In the genomic region with DNA sequence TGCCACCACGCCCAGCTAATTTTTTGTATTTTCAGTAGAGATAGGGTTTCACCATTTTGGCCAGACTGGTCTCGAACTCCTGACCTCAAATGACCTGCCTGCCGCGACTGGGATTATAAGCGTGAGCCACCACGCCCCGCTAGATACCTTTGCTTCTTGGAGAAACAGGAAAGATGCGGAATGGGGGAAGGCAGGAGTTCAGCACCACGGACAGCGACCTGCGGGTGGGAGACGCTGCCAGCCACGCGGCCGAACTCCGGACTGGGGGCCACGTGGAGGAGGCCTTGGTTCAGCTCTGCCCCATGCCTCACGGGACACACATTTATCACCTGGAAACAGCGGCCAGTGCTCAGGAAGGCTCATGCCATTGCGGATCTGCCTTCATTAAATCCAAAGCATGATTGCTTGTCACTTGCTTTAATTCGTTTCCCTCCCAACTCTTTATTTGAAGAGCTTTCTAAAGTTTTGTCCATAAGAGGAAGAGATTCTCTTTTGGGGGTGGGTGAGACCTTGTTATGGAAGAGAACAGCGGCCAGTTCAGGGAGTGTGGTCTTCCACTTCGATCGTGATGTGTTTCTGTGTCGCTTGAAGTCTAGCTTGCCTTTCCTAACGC, we compare ENCODE assay signal across 1 cellular context.
TF ChIP-seq lines count a peak whose summit lies in the region.

No MANE protein-coding gene starts in this region.

TF ChIP-seq in HepG2, 621 proteins besides CTCF, POLR2A, EP300 and RAD21 (continued from another document and continues in another):
- TF ChIP-seq, protein P1, sequence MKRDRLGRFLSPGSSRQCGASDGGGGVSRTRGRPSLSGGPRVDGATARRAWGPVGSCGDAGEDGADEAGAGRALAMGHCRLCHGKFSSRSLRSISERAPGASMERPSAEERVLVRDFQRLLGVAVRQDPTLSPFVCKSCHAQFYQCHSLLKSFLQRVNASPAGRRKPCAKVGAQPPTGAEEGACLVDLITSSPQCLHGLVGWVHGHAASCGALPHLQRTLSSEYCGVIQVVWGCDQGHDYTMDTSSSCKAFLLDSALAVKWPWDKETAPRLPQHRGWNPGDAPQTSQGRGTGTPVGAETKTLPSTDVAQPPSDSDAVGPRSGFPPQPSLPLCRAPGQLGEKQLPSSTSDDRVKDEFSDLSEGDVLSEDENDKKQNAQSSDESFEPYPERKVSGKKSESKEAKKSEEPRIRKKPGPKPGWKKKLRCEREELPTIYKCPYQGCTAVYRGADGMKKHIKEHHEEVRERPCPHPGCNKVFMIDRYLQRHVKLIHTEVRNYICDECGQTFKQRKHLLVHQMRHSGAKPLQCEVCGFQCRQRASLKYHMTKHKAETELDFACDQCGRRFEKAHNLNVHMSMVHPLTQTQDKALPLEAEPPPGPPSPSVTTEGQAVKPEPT (CRISPR knock-in tag; IDR thresholded peaks at IDR 0.05; ENCODE audit: low read depth) = no peak
- peak; percentile 98 for TF ChIP-seq ZNF607 (CRISPR knock-in tag; IDR thresholded peaks at IDR 0.05; ENCODE audit: borderline replicate concordance)
- peak; percentile 94 for TF ChIP-seq ZNF331 (CRISPR knock-in tag; IDR thresholded peaks at IDR 0.05)
- TF ChIP-seq ZNF557 (CRISPR knock-in tag; IDR thresholded peaks at IDR 0.05) = peak; percentile 99
- TF ChIP-seq AKAP8 (CRISPR knock-in tag; IDR thresholded peaks at IDR 0.05) = no peak
- TF ChIP-seq MZF1 (CRISPR knock-in tag; IDR thresholded peaks at IDR 0.05; ENCODE audit: borderline replicate concordance) = 0 out of 2 replicates have a peak, but pooled peaks have one; percentile 48
- TF ChIP-seq EEA1 (CRISPR knock-in tag; IDR thresholded peaks at IDR 0.05; ENCODE audit: borderline replicate concordance) = peak; percentile 85; the same call in 1 of the 2 replicates
- TF ChIP-seq ZNF713 (CRISPR knock-in tag; IDR thresholded peaks at IDR 0.05) = no peak
- no peak for TF ChIP-seq ZNF432 (CRISPR knock-in tag; IDR thresholded peaks at IDR 0.05; ENCODE audit: borderline replicate concordance)
- TF ChIP-seq, protein P2, sequence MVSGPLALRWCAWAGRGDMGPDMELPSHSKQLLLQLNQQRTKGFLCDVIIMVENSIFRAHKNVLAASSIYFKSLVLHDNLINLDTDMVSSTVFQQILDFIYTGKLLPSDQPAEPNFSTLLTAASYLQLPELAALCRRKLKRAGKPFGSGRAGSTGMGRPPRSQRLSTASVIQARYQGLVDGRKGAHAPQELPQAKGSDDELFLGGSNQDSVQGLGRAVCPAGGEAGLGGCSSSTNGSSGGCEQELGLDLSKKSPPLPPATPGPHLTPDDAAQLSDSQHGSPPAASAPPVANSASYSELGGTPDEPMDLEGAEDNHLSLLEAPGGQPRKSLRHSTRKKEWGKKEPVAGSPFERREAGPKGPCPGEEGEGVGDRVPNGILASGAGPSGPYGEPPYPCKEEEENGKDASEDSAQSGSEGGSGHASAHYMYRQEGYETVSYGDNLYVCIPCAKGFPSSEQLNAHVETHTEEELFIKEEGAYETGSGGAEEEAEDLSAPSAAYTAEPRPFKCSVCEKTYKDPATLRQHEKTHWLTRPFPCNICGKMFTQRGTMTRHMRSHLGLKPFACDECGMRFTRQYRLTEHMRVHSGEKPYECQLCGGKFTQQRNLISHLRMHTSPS (CRISPR knock-in tag; IDR thresholded peaks at IDR 0.05; ENCODE audit: low read depth) = no peak; the same call in 1 of the 2 replicates
- TF ChIP-seq, protein P3, sequence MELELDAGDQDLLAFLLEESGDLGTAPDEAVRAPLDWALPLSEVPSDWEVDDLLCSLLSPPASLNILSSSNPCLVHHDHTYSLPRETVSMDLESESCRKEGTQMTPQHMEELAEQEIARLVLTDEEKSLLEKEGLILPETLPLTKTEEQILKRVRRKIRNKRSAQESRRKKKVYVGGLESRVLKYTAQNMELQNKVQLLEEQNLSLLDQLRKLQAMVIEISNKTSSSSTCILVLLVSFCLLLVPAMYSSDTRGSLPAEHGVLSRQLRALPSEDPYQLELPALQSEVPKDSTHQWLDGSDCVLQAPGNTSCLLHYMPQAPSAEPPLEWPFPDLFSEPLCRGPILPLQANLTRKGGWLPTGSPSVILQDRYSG (CRISPR knock-in tag; IDR thresholded peaks at IDR 0.05) = peak; percentile 98
- TF ChIP-seq, protein P4, sequence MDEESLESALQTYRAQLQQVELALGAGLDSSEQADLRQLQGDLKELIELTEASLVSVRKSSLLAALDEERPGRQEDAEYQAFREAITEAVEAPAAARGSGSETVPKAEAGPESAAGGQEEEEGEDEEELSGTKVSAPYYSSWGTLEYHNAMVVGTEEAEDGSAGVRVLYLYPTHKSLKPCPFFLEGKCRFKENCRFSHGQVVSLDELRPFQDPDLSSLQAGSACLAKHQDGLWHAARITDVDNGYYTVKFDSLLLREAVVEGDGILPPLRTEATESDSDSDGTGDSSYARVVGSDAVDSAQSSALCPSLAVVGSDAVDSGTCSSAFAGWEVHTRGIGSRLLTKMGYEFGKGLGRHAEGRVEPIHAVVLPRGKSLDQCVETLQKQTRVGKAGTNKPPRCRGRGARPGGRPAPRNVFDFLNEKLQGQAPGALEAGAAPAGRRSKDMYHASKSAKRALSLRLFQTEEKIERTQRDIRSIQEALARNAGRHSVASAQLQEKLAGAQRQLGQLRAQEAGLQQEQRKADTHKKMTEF (CRISPR knock-in tag; IDR thresholded peaks at IDR 0.05) = peak; percentile 62; the same call in 1 of the 2 replicates
- TF ChIP-seq, protein P5, sequence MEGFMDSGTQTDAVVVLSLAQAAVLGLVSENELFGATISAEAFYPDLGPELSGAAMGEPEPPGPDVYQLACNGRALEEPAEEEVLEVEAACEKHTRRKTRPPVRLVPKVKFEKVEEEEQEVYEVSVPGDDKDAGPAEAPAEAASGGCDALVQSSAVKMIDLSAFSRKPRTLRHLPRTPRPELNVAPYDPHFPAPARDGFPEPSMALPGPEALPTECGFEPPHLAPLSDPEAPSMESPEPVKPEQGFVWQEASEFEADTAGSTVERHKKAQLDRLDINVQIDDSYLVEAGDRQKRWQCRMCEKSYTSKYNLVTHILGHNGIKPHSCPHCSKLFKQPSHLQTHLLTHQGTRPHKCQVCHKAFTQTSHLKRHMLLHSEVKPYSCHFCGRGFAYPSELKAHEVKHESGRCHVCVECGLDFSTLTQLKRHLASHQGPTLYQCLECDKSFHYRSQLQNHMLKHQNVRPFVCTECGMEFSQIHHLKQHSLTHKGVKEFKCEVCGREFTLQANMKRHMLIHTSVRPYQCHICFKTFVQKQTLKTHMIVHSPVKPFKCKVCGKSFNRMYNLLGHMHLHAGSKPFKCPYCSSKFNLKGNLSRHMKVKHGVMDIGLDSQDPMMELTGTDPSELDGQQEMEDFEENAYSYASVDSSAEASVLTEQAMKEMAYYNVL (CRISPR knock-in tag; IDR thresholded peaks at IDR 0.05; ENCODE audit: borderline replicate concordance) = peak; percentile 63; the same call in 1 of the 2 replicates
- TF ChIP-seq, protein P6, sequence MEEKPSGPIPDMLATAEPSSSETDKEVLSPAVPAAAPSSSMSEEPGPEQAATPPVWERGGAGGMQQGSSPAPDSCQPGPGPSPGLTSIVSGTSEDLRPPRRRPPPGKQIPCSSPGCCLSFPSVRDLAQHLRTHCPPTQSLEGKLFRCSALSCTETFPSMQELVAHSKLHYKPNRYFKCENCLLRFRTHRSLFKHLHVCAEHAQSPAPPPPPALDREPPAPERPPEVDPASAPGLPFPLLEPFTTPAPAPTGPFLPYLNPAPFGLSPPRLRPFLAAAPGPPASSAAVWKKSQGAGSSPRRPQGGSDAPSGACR (CRISPR knock-in tag; IDR thresholded peaks at IDR 0.05) = no peak
- TF ChIP-seq ZNF629 (CRISPR knock-in tag; conservative IDR thresholded peaks at IDR 0.05) = peak; percentile 39
- peak; percentile 98 for TF ChIP-seq ZNF589 (CRISPR knock-in tag; conservative IDR thresholded peaks at IDR 0.05)
- no peak for TF ChIP-seq NR3C1 (CRISPR knock-in tag; IDR thresholded peaks at IDR 0.05)
- no peak for TF ChIP-seq ZNF775 (CRISPR knock-in tag; IDR thresholded peaks at IDR 0.05; ENCODE audit: borderline replicate concordance)
- TF ChIP-seq ZBTB3 (CRISPR knock-in tag; IDR thresholded peaks at IDR 0.05; ENCODE audit: borderline replicate concordance, low read depth) = no peak; the same call in 1 of the 2 replicates
- peak; percentile 93 for TF ChIP-seq ZNF883 (CRISPR knock-in tag; IDR thresholded peaks at IDR 0.05; ENCODE audit: not compliant biosample characterization)
- peak; percentile 90; the same call in 1 of the 2 replicates for TF ChIP-seq ATF7-NPFF (CRISPR knock-in tag; IDR thresholded peaks at IDR 0.05; ENCODE audit: low read depth)
- TF ChIP-seq, protein P7, sequence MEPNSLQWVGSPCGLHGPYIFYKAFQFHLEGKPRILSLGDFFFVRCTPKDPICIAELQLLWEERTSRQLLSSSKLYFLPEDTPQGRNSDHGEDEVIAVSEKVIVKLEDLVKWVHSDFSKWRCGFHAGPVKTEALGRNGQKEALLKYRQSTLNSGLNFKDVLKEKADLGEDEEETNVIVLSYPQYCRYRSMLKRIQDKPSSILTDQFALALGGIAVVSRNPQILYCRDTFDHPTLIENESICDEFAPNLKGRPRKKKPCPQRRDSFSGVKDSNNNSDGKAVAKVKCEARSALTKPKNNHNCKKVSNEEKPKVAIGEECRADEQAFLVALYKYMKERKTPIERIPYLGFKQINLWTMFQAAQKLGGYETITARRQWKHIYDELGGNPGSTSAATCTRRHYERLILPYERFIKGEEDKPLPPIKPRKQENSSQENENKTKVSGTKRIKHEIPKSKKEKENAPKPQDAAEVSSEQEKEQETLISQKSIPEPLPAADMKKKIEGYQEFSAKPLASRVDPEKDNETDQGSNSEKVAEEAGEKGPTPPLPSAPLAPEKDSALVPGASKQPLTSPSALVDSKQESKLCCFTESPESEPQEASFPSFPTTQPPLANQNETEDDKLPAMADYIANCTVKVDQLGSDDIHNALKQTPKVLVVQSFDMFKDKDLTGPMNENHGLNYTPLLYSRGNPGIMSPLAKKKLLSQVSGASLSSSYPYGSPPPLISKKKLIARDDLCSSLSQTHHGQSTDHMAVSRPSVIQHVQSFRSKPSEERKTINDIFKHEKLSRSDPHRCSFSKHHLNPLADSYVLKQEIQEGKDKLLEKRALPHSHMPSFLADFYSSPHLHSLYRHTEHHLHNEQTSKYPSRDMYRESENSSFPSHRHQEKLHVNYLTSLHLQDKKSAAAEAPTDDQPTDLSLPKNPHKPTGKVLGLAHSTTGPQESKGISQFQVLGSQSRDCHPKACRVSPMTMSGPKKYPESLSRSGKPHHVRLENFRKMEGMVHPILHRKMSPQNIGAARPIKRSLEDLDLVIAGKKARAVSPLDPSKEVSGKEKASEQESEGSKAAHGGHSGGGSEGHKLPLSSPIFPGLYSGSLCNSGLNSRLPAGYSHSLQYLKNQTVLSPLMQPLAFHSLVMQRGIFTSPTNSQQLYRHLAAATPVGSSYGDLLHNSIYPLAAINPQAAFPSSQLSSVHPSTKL (CRISPR knock-in tag; IDR thresholded peaks at IDR 0.05) = peak; percentile 76
- TF ChIP-seq KDM5A (IDR thresholded peaks at IDR 0.05; ENCODE audit: borderline replicate concordance, low read length) = no peak
- TF ChIP-seq, protein P8, sequence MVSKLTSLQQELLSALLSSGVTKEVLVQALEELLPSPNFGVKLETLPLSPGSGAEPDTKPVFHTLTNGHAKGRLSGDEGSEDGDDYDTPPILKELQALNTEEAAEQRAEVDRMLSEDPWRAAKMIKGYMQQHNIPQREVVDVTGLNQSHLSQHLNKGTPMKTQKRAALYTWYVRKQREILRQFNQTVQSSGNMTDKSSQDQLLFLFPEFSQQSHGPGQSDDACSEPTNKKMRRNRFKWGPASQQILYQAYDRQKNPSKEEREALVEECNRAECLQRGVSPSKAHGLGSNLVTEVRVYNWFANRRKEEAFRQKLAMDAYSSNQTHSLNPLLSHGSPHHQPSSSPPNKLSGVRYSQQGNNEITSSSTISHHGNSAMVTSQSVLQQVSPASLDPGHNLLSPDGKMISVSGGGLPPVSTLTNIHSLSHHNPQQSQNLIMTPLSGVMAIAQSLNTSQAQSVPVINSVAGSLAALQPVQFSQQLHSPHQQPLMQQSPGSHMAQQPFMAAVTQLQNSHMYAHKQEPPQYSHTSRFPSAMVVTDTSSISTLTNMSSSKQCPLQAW (CRISPR knock-in tag; IDR thresholded peaks at IDR 0.05) = peak; percentile 79; the same call in 1 of the 2 replicates
- peak; percentile 97 for TF ChIP-seq HES4 (CRISPR knock-in tag; IDR thresholded peaks at IDR 0.05; ENCODE audit: borderline replicate concordance)
- TF ChIP-seq, protein P9, sequence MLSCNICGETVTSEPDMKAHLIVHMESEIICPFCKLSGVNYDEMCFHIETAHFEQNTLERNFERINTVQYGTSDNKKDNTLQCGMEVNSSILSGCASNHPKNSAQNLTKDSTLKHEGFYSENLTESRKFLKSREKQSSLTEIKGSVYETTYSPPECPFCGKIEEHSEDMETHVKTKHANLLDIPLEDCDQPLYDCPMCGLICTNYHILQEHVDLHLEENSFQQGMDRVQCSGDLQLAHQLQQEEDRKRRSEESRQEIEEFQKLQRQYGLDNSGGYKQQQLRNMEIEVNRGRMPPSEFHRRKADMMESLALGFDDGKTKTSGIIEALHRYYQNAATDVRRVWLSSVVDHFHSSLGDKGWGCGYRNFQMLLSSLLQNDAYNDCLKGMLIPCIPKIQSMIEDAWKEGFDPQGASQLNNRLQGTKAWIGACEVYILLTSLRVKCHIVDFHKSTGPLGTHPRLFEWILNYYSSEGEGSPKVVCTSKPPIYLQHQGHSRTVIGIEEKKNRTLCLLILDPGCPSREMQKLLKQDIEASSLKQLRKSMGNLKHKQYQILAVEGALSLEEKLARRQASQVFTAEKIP (CRISPR knock-in tag; IDR thresholded peaks at IDR 0.05; ENCODE audit: borderline replicate concordance) = no peak
- no peak for TF ChIP-seq PLRG1 (conservative IDR thresholded peaks at IDR 0.05)
- no peak for TF ChIP-seq FIP1L1 (IDR thresholded peaks at IDR 0.05; ENCODE audit: borderline replicate concordance, insufficient read depth, low read depth, low read length)
- TF ChIP-seq SRY (CRISPR knock-in tag; IDR thresholded peaks at IDR 0.05) = peak; percentile 98
- peak; percentile 39; the same call in 1 of the 2 replicates for TF ChIP-seq BRD4 (CRISPR knock-in tag; IDR thresholded peaks at IDR 0.05)
- TF ChIP-seq FOXA1 (IDR thresholded peaks at IDR 0.05) = no peak
- TF ChIP-seq FOXA1 (CRISPR knock-in tag; IDR thresholded peaks at IDR 0.05) = no peak
- no peak for TF ChIP-seq NONO (IDR thresholded peaks at IDR 0.05)
- no peak for TF ChIP-seq NONO (CRISPR knock-in tag; conservative IDR thresholded peaks at IDR 0.05)
- no peak for TF ChIP-seq RCOR2 (CRISPR knock-in tag; IDR thresholded peaks at IDR 0.05)
- TF ChIP-seq, protein P10, sequence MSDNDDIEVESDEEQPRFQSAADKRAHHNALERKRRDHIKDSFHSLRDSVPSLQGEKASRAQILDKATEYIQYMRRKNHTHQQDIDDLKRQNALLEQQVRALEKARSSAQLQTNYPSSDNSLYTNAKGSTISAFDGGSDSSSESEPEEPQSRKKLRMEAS (IDR thresholded peaks at IDR 0.05) = peak; percentile 94
- TF ChIP-seq SRF (IDR thresholded peaks at IDR 0.05; ENCODE audit: low read depth, low read length) = no peak
- TF ChIP-seq MTA3 (CRISPR knock-in tag; IDR thresholded peaks at IDR 0.05) = no peak
- TF ChIP-seq HHEX (CRISPR knock-in tag; IDR thresholded peaks at IDR 0.05) = no peak
- no peak for TF ChIP-seq ZNF350 (CRISPR knock-in tag; IDR thresholded peaks at IDR 0.05; ENCODE audit: borderline replicate concordance, low read depth)
- peak; percentile 99 for TF ChIP-seq BORCS8-MEF2B (CRISPR knock-in tag; IDR thresholded peaks at IDR 0.05)
- TF ChIP-seq, protein P11, sequence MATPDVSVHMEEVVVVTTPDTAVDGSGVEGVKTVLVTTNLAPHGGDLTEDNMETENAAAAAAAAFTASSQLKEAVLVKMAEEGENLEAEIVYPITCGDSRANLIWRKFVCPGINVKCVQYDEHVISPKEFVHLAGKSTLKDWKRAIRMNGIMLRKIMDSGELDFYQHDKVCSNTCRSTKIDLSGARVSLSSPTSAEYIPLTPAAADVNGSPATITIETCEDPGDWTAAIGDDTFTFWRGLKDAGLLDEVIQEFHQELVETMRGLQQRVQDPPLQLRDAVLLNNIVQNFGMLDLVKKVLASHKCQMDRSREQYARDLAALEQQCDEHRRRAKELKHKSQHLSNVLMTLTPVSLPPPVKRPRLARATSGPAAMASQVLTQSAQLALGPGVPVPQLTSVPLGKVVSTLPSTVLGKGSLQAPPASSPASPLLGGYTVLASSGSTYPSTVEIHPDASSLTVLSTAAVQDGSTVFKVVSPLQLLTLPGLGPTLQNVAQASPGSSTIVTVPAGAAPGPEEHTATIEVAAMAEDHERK (CRISPR knock-in tag; IDR thresholded peaks at IDR 0.05; ENCODE audit: low read depth) = no peak
